9 cellular contexts compared by ENCODE assay signal in genomic region chr19:16366056-16366432, GRCh38. TPM values are rescaled to one million over a fixed set of nuclear protein-coding genes. Genes with fewer than 3 reads are reported as not detected.
DNase-seq lines count a peak whose midpoint lies in the region; ATAC-seq and TF ChIP-seq lines count a peak whose summit lies in the region.
"Had no signal": no experiment of that assay in that cellular context is flagged by ENCODE, and none has a peak within 500 bp of the region (broad histone marks: within the 10 kb centered on the region; RNA-seq: fewer than 3 reads in every experiment).

No MANE protein-coding gene starts in this region.

- no peaks in the 10 kb centered on the region for H3K9me3 Mint-ChIP-seq in CD4-positive, alpha-beta T cell
- no peaks in the 10 kb centered on the region for H3K9me3 Mint-ChIP-seq in activated naive CD8-positive, alpha-beta T cell (ENCODE audit: low read depth)

- H3K27ac Mint-ChIP-seq in CD4-positive, alpha-beta T cell = no peak overlapping the region
- peak overlapping the region; percentile 77 for H3K27ac Mint-ChIP-seq in activated naive CD8-positive, alpha-beta T cell

- POLR2A ChIA-PET in CD4-positive, alpha-beta T cell (lab: Charles Lee) = interaction anchor here (0.7 to 32.3 kb wide), 18 partner anchors 7 to 296 kb away, joined by 3 to 3819 read pairs (median 6); partner anchors contain the start of genes AP1M1, FAM32A, HSH2D and KLF2

- TF ChIP-seq CTCF in CD4-positive, alpha-beta T cell (IDR thresholded peaks at IDR 0.05) = no peak
- no peak for TF ChIP-seq CTCF in gastrocnemius medialis (IDR thresholded peaks at IDR 0.05 in 4 of 5, conservative IDR thresholded peaks at IDR 0.05 in 1 of 5)

- peaks cover 18 to 59% of the 10 kb centered on the region in 2 donors for H3K4me1 ChIP-seq in gastrocnemius medialis

- no peaks in the 10 kb centered on the region for H3K27me3 ChIP-seq in CD4-positive, alpha-beta T cell (ENCODE audit: control insufficient read depth, insufficient read depth, low read length)
- no peaks in the 10 kb centered on the region for H3K27me3 ChIP-seq in gastrocnemius medialis

- intact Hi-C loops in CD4-positive, alpha-beta T cell (cut with DNase I, micrococcal nuclease) = loop anchor here (1.0 to 5.0 kb wide), 3 partner anchors 11 to 289 kb away; partner anchors contain the start of gene TPM4 (in 2 of the 2)
- intact Hi-C loops in gastrocnemius medialis (cut with DNase I; ENCODE audit: low total_unique reads) = loop anchor here (5.0 kb wide), 1 partner anchor 39 kb away; no protein-coding TSS in a partner anchor

- no peak for ATAC-seq in CD4-positive, alpha-beta T cell (ENCODE audit: poor library complexity)
- ATAC-seq in GM19455 (IDR thresholded peaks at IDR 0.05; ENCODE audit: unreplicated experiment) = peak; percentile 4
- ATAC-seq in gastrocnemius medialis = no peak
- no peak for ATAC-seq in HG02798 (IDR thresholded peaks at IDR 0.05; ENCODE audit: poor library complexity, unreplicated experiment)
- ATAC-seq in GM18907 (IDR thresholded peaks at IDR 0.05; ENCODE audit: unreplicated experiment) = no peak

- in situ Hi-C loops in gastrocnemius medialis (cut with MboI; ENCODE audit: low sequenced_read_pairs in 4 of 4) = no loop called here

- no peaks in the 10 kb centered on the region for H3K27me3 Mint-ChIP-seq in CD4-positive, alpha-beta T cell
- no peaks in the 10 kb centered on the region for H3K27me3 Mint-ChIP-seq in activated naive CD8-positive, alpha-beta T cell

- no peak overlapping the region for H3K4me3 Mint-ChIP-seq in CD4-positive, alpha-beta T cell
- no peak overlapping the region for H3K4me3 Mint-ChIP-seq in activated naive CD8-positive, alpha-beta T cell

- H3K9me3 ChIP-seq in CD4-positive, alpha-beta T cell (ENCODE audit: control insufficient read depth, low read length) = no peaks in the 10 kb centered on the region
- H3K9me3 ChIP-seq in gastrocnemius medialis = no peaks in the 10 kb centered on the region

- DNase-seq in CD4-positive, alpha-beta T cell = no peak
- DNase-seq in gastrocnemius medialis (no peak), COLO829 (ENCODE audit: low spot score) (no peak)
- DNase-seq: activated CD8-positive, alpha-beta memory T cell treated with anti-CD3 and anti-CD28 coated beads, Interleukin-2, amount 50 U/mL, for 48 hours; NCI-H187 had no signal

- TF ChIP-seq POLR2A in gastrocnemius medialis (IDR thresholded peaks at IDR 0.05) = no peak

- H3K4me1 Mint-ChIP-seq in CD4-positive, alpha-beta T cell (ENCODE audit: low read depth) = peaks cover 33% of the 10 kb centered on the region
- peaks cover 55% of the 10 kb centered on the region for H3K4me1 Mint-ChIP-seq in activated naive CD8-positive, alpha-beta T cell (ENCODE audit: low read depth)

- H3K4me3 ChIP-seq in gastrocnemius medialis = no peak overlapping the region

- CTCF ChIA-PET in CD4-positive, alpha-beta T cell (lab: Charles Lee) = interaction anchor here (0.6 to 8.0 kb wide), 7 partner anchors 11 to 118 kb away, joined by 3 to 106 read pairs (median 5); no protein-coding TSS in a partner anchor

- H3K36me3 Mint-ChIP-seq in CD4-positive, alpha-beta T cell (ENCODE audit: low read depth) = peaks cover 11% of the 10 kb centered on the region
- H3K36me3 Mint-ChIP-seq in activated naive CD8-positive, alpha-beta T cell = no peaks in the 10 kb centered on the region

- no peaks in the 10 kb centered on the region for H3K36me3 ChIP-seq in gastrocnemius medialis

- H3K27ac ChIP-seq in CD4-positive, alpha-beta T cell (ENCODE audit: low read depth, low read length) = peak overlapping the region; percentile 97
- peak overlapping the region; percentile 35 to 86 (median 70) for H3K27ac ChIP-seq in gastrocnemius medialis

RNA-seq across cellular contexts. Expression of gene KLF2, which starts 41.4 kb away (rescaled TPM):
- total RNA-seq in CD4-positive, alpha-beta T cell = 1,000 to 10,000 TPM; 1,201 to 1,291 TPM
- 10 to 100 TPM in 3 of 4 donors, 1 to 10 TPM in 1; 6.8 to 45.6 (median 32.0) TPM for total RNA-seq in gastrocnemius medialis

Comparison
In these comparisons a context has a peak if more than half of its experiments do, and no peak if none do; other contexts are left out.
1. RNA of gene KLF2, which starts 41.4 kb away (total RNA-seq): 1,201 to 1,291 TPM in CD4-positive, alpha-beta T cell; 6.8 to 45.6 TPM in gastrocnemius medialis; every median in the first group is over 10 times any median in the second.